Comparison of ENCODE assay signal across 1 cellular context in genomic region chr20:56418385-56418861, GRCh38.
TF ChIP-seq lines count a peak whose summit lies in the region.

No MANE protein-coding gene starts in this region.

TF ChIP-seq in K562, 482 proteins besides CTCF, POLR2A, EP300 and RAD21 (continues in another document):
- TF ChIP-seq ARNT (IDR thresholded peaks at IDR 0.05) (peak in 1 of 2 experiments; percentile 18; a peak in 1 of 4 replicates), NCOA6 (IDR thresholded peaks at IDR 0.05) (no peak), ZBTB11 (CRISPR knock-in tag; IDR thresholded peaks at IDR 0.05) (no peak), CHD1 (IDR thresholded peaks at IDR 0.05; ENCODE audit: low read length) (peak; percentile 13), PRPF4 (IDR thresholded peaks at IDR 0.05; ENCODE audit: insufficient read depth, low read depth, low read length, poor library complexity, severe bottlenecking) (no peak), ZNF23 (CRISPR knock-in tag; IDR thresholded peaks at IDR 0.05) (no peak), ZNF347 (CRISPR knock-in tag; IDR thresholded peaks at IDR 0.05; ENCODE audit: low read depth) (no peak), RBBP5 (IDR thresholded peaks at IDR 0.05; ENCODE audit: borderline replicate concordance, insufficient read depth, low read length, poor library complexity, severe bottlenecking) (no peak), ZNF395 (CRISPR knock-in tag; IDR thresholded peaks at IDR 0.05) (no peak), TOE1 (IDR thresholded peaks at IDR 0.05; ENCODE audit: borderline replicate concordance) (no peak), TOE1 (CRISPR knock-in tag; IDR thresholded peaks at IDR 0.05; ENCODE audit: borderline replicate concordance, low read depth) (no peak), CBFB (CRISPR knock-in tag; IDR thresholded peaks at IDR 0.05) (no peak), HCFC1 (IDR thresholded peaks at IDR 0.05; ENCODE audit: low read depth, low read length) (no peak), ZKSCAN3 (CRISPR knock-in tag; IDR thresholded peaks at IDR 0.05) (no peak), IFI16 (CRISPR knock-in tag; IDR thresholded peaks at IDR 0.05) (no peak), STAT5B (CRISPR knock-in tag; IDR thresholded peaks at IDR 0.05) (no peak), NFIX (CRISPR knock-in tag; IDR thresholded peaks at IDR 0.05; ENCODE audit: low read depth) (no peak), ZBTB40 (IDR thresholded peaks at IDR 0.05) (no peak), ZBTB40 (CRISPR knock-in tag; IDR thresholded peaks at IDR 0.05) (no peak), MLX (CRISPR knock-in tag; conservative IDR thresholded peaks at IDR 0.05) (no peak), ZNF124 (CRISPR knock-in tag; IDR thresholded peaks at IDR 0.05) (no peak), ZZZ3 (IDR thresholded peaks at IDR 0.05) (no peak), MEIS2 (IDR thresholded peaks at IDR 0.05; ENCODE audit: partially characterized antibody) (peak; percentile 90), FOXP1 (CRISPR knock-in tag; IDR thresholded peaks at IDR 0.05) (no peak), ELK3 (CRISPR knock-in tag; IDR thresholded peaks at IDR 0.05) (no peak), ZNF740 (CRISPR knock-in tag; IDR thresholded peaks at IDR 0.05) (no peak), ZNF740 (tag; IDR thresholded peaks at IDR 0.05) (0 out of 4 replicates have a peak, but pooled peaks of 1 of the 2 experiments have one; percentile 39), HMG20A (CRISPR knock-in tag; conservative IDR thresholded peaks at IDR 0.05) (no peak), GATA2 (CRISPR knock-in tag; IDR thresholded peaks at IDR 0.05) (no peak), MAFF (IDR thresholded peaks at IDR 0.05; ENCODE audit: low read length) (no peak), HMGXB4 (CRISPR knock-in tag; IDR thresholded peaks at IDR 0.05) (no peak), ARID2 (IDR thresholded peaks at IDR 0.05) (no peak), PTRF (tag; IDR thresholded peaks at IDR 0.05) (no peak), PRDM10 (IDR thresholded peaks at IDR 0.05; ENCODE audit: partially characterized antibody) (peak; percentile 35), NFRKB (IDR thresholded peaks at IDR 0.05; ENCODE audit: low read depth) (0 out of 2 replicates have a peak, but pooled peaks have one; percentile 41), SMARCA5 (IDR thresholded peaks at IDR 0.05) (peak; percentile 31; the same call in 1 of the 2 replicates)
